ENCODE assay signal across 15 cellular contexts in genomic region chr9:4555251-4555650, GRCh38.
A peak's percentile ranks its signal among the peaks of the same experiment; 100 is the strongest.
DNase-seq lines count a peak whose midpoint lies in the region; ATAC-seq and TF ChIP-seq lines count a peak whose summit lies in the region.
"Had no signal": no experiment of that assay in that cellular context is flagged by ENCODE, and none has a peak within 500 bp of the region (broad histone marks: within the 10 kb centered on the region; RNA-seq: fewer than 3 reads in every experiment).

No MANE protein-coding gene starts in this region.

- no peak for TF ChIP-seq POLR2A in suprapubic skin (IDR thresholded peaks at IDR 0.05)

- dilution Hi-C loops in mammary epithelial cell (cut with HindIII; ENCODE audit: low sequenced_read_pairs), result no loop called here

- no peak overlapping the region for H3K4me3 Mint-ChIP-seq in MCF 10A (ENCODE audit: unreplicated experiment)
- no peak overlapping the region for H3K4me3 Mint-ChIP-seq in stimulated activated naive B cell treated with anti-CD40 and anti-IgM and Interleukin-4, amounts not matched to agents 10 μg/mL and 1 μg/mL and 100 μg/mL, for 72 hours
- H3K4me3 Mint-ChIP-seq: activated naive CD8-positive, alpha-beta T cell had no signal

- POLR2A ChIA-PET in MCF 10A (lab: Yijun Ruan, JAX), result no interaction called here

- H3K36me3 Mint-ChIP-seq in MCF 10A (ENCODE audit: insufficient read depth, unreplicated experiment), result no peaks in the 10 kb centered on the region
- H3K36me3 Mint-ChIP-seq in stimulated activated naive B cell treated with anti-CD40 and anti-IgM and Interleukin-4, amounts not matched to agents 10 μg/mL and 1 μg/mL and 100 μg/mL, for 72 hours, result no peaks in the 10 kb centered on the region
- H3K36me3 Mint-ChIP-seq: activated naive CD8-positive, alpha-beta T cell had no signal

- in situ Hi-C loops in mammary epithelial cell (cut with MboI; ENCODE audit: low sequenced_read_pairs in 2 of 2), result no loop called here

- H3K27me3 Mint-ChIP-seq in MCF 10A (ENCODE audit: insufficient read depth, unreplicated experiment), result peaks cover 11% of the 10 kb centered on the region
- peaks cover 12 to 15% of the 10 kb centered on the region in 2 donors for H3K27me3 Mint-ChIP-seq in stimulated activated naive B cell treated with anti-CD40 and anti-IgM and Interleukin-4, amounts not matched to agents 10 μg/mL and 1 μg/mL and 100 μg/mL, for 72 hours
- H3K27me3 Mint-ChIP-seq: activated naive CD8-positive, alpha-beta T cell had no signal

- intact Hi-C loops in MCF 10A (cut with micrococcal nuclease) (no loop called here), mammary epithelial cell (cut with micrococcal nuclease) (no loop called here)

- no peaks in the 10 kb centered on the region for H3K4me1 Mint-ChIP-seq in MCF 10A (ENCODE audit: insufficient read depth, unreplicated experiment)
- H3K4me1 Mint-ChIP-seq in stimulated activated naive B cell treated with anti-CD40 and anti-IgM and Interleukin-4, amounts not matched to agents 10 μg/mL and 1 μg/mL and 100 μg/mL, for 72 hours, result peaks cover 0 to 13% of the 10 kb centered on the region in 2 donors

- no peak overlapping the region for H3K4me2 ChIP-seq in mammary epithelial cell (ENCODE audit: insufficient read depth, low read depth, low read length)

- H3K27me3 ChIP-seq in mammary epithelial cell (ENCODE audit: insufficient read depth, low read length) (no peaks in the 10 kb centered on the region), subcutaneous abdominal adipose tissue (ENCODE audit: control insufficient read depth in 5 of 5, insufficient read depth in 4 of 5, low read length in 5 of 5) (no peaks in the 10 kb centered on the region), suprapubic skin (no peaks in the 10 kb centered on the region)
- H3K27me3 ChIP-seq: testis had no signal

- no peaks in the 10 kb centered on the region for H3K36me3 ChIP-seq in mammary epithelial cell (ENCODE audit: insufficient read depth, low read length)
- no peaks in the 10 kb centered on the region for H3K36me3 ChIP-seq in subcutaneous abdominal adipose tissue (ENCODE audit: control insufficient read depth in 5 of 5, insufficient read depth in 5 of 5, low read length in 5 of 5)
- no peaks in the 10 kb centered on the region for H3K36me3 ChIP-seq in suprapubic skin

- H3K9me3 Mint-ChIP-seq in MCF 10A (ENCODE audit: unreplicated experiment), result no peaks in the 10 kb centered on the region
- no peaks in the 10 kb centered on the region for H3K9me3 Mint-ChIP-seq in stimulated activated naive B cell treated with anti-CD40 and anti-IgM and Interleukin-4, amounts not matched to agents 10 μg/mL and 1 μg/mL and 100 μg/mL, for 72 hours

- peak; percentile 68 for DNase-seq in MCF 10A (ENCODE audit: unreplicated experiment)
- no peak for DNase-seq in mammary epithelial cell
- DNase-seq in NCI-H345 (lab: John Stamatoyannopoulos, UW), result peak; percentile 75
- DNase-seq in dedifferentiated amniotic fluid mesenchymal stem cell (ENCODE audit: extremely low spot score), result peak; percentile 24
- DNase-seq in stimulated activated naive B cell treated with anti-CD40 and anti-IgM and Interleukin-4, amounts not matched to agents 10 μg/mL and 1 μg/mL and 100 μg/mL, for 72 hours, result no peak
- DNase-seq in suprapubic skin (ENCODE audit: low spot score in 2 of 2), result no peak
- DNase-seq in GM19240 (ENCODE audit: insufficient read length, low spot score), result no peak
- DNase-seq: activated CD4-positive, alpha-beta T cell treated with anti-CD3 and anti-CD28 coated beads for 48 hours; AML-193; islet precursor cell; NCI-H1092; SHP77; testis had no signal

- BruUV-seq in MCF 10A (replicated peaks; lab: Mats Ljungman, UMichigan), result no TSS peak
- BruUV-seq in mammary epithelial cell (replicated peaks; lab: Mats Ljungman, UMichigan), result no TSS peak

- no peak for TF ChIP-seq EP300 in suprapubic skin (IDR thresholded peaks at IDR 0.05)

- no peak for ATAC-seq in stimulated activated naive B cell treated with anti-CD40 and anti-IgM and Interleukin-4, amounts not matched to agents 10 μg/mL and 1 μg/mL and 100 μg/mL, for 72 hours (replicated peaks)

- no peak overlapping the region for H2AFZ ChIP-seq in mammary epithelial cell (ENCODE audit: low read depth, low read length)

- H3K9ac ChIP-seq in mammary epithelial cell (ENCODE audit: insufficient read depth, low read length), result no peak overlapping the region
- no peak overlapping the region for H3K9ac ChIP-seq in subcutaneous abdominal adipose tissue (ENCODE audit: low read length in 5 of 5)

- H3K27ac ChIP-seq in mammary epithelial cell (ENCODE audit: insufficient read depth, low read depth, low read length) (no peak overlapping the region), subcutaneous abdominal adipose tissue (ENCODE audit: low read depth, low read length) (peak overlapping the region; percentile 51), suprapubic skin (no peak overlapping the region)

- no peaks in the 10 kb centered on the region for H3K79me2 ChIP-seq in mammary epithelial cell (ENCODE audit: insufficient read depth, low read length)

- WGBS in mammary epithelial cell (ENCODE audit: low coverage, missing lambda C conversion rate), result 89% methylated on average over 2 of the region's 2 CpGs
- 70% methylated on average over 2 of the region's 2 CpGs for WGBS in suprapubic skin

- H3K27ac Mint-ChIP-seq in MCF 10A (ENCODE audit: low read depth, unreplicated experiment), result no peak overlapping the region
- H3K27ac Mint-ChIP-seq in stimulated activated naive B cell treated with anti-CD40 and anti-IgM and Interleukin-4, amounts not matched to agents 10 μg/mL and 1 μg/mL and 100 μg/mL, for 72 hours, result no peak overlapping the region
- H3K27ac Mint-ChIP-seq: activated naive CD8-positive, alpha-beta T cell had no signal

- CTCF ChIA-PET in MCF 10A (lab: Yijun Ruan, JAX), result interaction anchor here (0.6 kb wide), 1 partner anchor 16 kb away, joined by 3 read pairs; no protein-coding TSS in a partner anchor
- CTCF ChIA-PET in mammary epithelial cell (lab: Charles Lee; ENCODE audit: low non-redundant PET), result no interaction called here

- H3K4me1 ChIP-seq in mammary epithelial cell (ENCODE audit: insufficient read depth, low read length) (no peaks in the 10 kb centered on the region), subcutaneous abdominal adipose tissue (ENCODE audit: control insufficient read depth in 5 of 5, insufficient read depth in 5 of 5, low read length in 5 of 5) (peaks cover 0 to 45% (median 3%) of the 10 kb centered on the region in 5 donors), suprapubic skin (no peaks in the 10 kb centered on the region)
- H3K4me1 ChIP-seq: testis had no signal

- TF ChIP-seq CTCF in MCF 10A (IDR thresholded peaks at IDR 0.05; ENCODE audit: unreplicated experiment) (no peak), mammary epithelial cell (conservative IDR thresholded peaks at IDR 0.05 in 1 of 2, IDR thresholded peaks at IDR 0.05 in 1 of 2; ENCODE audit: extremely low read depth in 1 of 2, insufficient read depth in 1 of 2, low read depth in 1 of 2, low read length in 2 of 2) (no peak), suprapubic skin (IDR thresholded peaks at IDR 0.05) (no peak)

- no peak overlapping the region for H3K4me3 ChIP-seq in mammary epithelial cell (replicated peaks in 1 of 3; ENCODE audit: insufficient read depth in 1 of 3, low read depth in 2 of 3, low read length in 3 of 3)
- no peak overlapping the region for H3K4me3 ChIP-seq in subcutaneous abdominal adipose tissue (ENCODE audit: low read depth in 1 of 5, low read length in 5 of 5)
- no peak overlapping the region for H3K4me3 ChIP-seq in suprapubic skin
- H3K4me3 ChIP-seq: testis had no signal

- H4K20me1 ChIP-seq in mammary epithelial cell (ENCODE audit: insufficient read depth, low read length), result no peaks in the 10 kb centered on the region

- no peaks in the 10 kb centered on the region for H3K9me3 ChIP-seq in mammary epithelial cell (replicated peaks; ENCODE audit: insufficient read depth, low read length)
- H3K9me3 ChIP-seq in subcutaneous abdominal adipose tissue (ENCODE audit: control insufficient read depth in 5 of 5, low read length in 5 of 5), result no peaks in the 10 kb centered on the region
- H3K9me3 ChIP-seq in suprapubic skin, result no peaks in the 10 kb centered on the region
- H3K9me3 ChIP-seq: testis had no signal

Comparison
In these comparisons a context has a peak if more than half of its experiments do, and no peak if none do; other contexts are left out.
1. DNase-seq: peak in MCF 10A (single experiment), NCI-H345 (single experiment) and dedifferentiated amniotic fluid mesenchymal stem cell (single experiment); none in mammary epithelial cell (single experiment), stimulated activated naive B cell treated with anti-CD40 and anti-IgM and Interleukin-4, amounts not matched to agents 10 μg/mL and 1 μg/mL and 100 μg/mL, for 72 hours (single experiment), suprapubic skin (0 of 2) and GM19240 (single experiment).